In the genomic region with DNA sequence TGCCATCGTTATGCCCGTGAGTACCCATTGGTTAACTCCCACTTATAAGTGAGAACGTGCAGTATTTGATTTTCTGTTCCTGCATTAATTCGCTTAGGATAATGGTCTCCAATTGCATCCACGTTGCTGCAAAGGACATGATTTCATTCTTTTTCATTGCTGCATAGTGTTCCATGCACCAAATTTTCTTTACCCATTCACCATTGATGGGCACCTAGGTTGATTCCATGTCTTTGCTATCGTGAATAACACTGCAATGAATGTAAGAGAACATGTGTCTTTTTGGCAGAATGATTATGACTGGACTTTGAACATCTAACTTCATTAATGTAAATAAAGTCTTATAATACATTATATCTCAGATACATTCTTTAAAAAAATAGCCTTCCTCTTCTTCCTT, we compare ENCODE assay signal across 28 cellular contexts.
"Had no signal": no experiment of that assay in that cellular context is flagged by ENCODE, and none has a peak within 500 bp of the region (broad histone marks: within the 10 kb centered on the region; RNA-seq: fewer than 3 reads in every experiment).

No MANE protein-coding gene starts in this region.

- H3K27ac ChIP-seq: colonic mucosa, coronary artery, dorsolateral prefrontal cortex, epithelial cell of prostate, esophagus muscularis mucosa, esophagus squamous epithelium, foreskin keratinocyte, gastrocnemius medialis, gastroesophageal sphincter, heart left ventricle, heart right ventricle, hepatocyte had no signal

- H3K4me3 ChIP-seq: colonic mucosa, coronary artery, dorsolateral prefrontal cortex, esophagus muscularis mucosa, esophagus squamous epithelium, gastrocnemius medialis, gastroesophageal sphincter, heart left ventricle, heart right ventricle, hepatocyte had no signal

- H3K4me1 ChIP-seq: colonic mucosa, esophagus squamous epithelium, foreskin keratinocyte, gastrocnemius medialis, heart left ventricle, heart right ventricle had no signal

- H3K9me3 ChIP-seq: colonic mucosa, esophagus muscularis mucosa, esophagus squamous epithelium, gastrocnemius medialis, gastroesophageal sphincter had no signal

- FAIRE-seq: endometrium, endothelial cell of umbilical vein, frontal cortex had no signal

- H3K36me3 ChIP-seq: colonic mucosa, esophagus muscularis mucosa, esophagus squamous epithelium, gastrocnemius medialis, gastroesophageal sphincter, heart left ventricle, heart right ventricle had no signal

- DNase-seq: colonic mucosa; cortex of kidney; dermis blood vessel endothelial cell; dorsolateral prefrontal cortex; effector CD4-positive, alpha-beta T cell; effector CD8-positive, alpha-beta T cell; effector memory CD4-positive, alpha-beta T cell; effector memory CD8-positive, alpha-beta T cell; endodermal cell; erythroblast; esophagus squamous epithelium; foreskin fibroblast; foreskin keratinocyte; foreskin melanocyte; gastrocnemius medialis; glutamatergic neuron; head of caudate nucleus; heart left ventricle; heart right ventricle had no signal

- H2AFZ ChIP-seq: hepatocyte had no signal

- H3K79me2 ChIP-seq: hepatocyte had no signal

- ATAC-seq: effector memory CD8-positive, alpha-beta T cell; esophagus mucosa; foreskin keratinocyte; gastrocnemius medialis; gastroesophageal sphincter; heart left ventricle; heart right ventricle had no signal

- H3K4me2 ChIP-seq: hepatocyte had no signal

- H3K27me3 ChIP-seq: colonic mucosa, esophagus muscularis mucosa, esophagus squamous epithelium, foreskin keratinocyte, gastrocnemius medialis, gastroesophageal sphincter, heart left ventricle, heart right ventricle, hepatocyte had no signal
